21 cellular contexts compared by ENCODE assay signal in the genomic region with DNA sequence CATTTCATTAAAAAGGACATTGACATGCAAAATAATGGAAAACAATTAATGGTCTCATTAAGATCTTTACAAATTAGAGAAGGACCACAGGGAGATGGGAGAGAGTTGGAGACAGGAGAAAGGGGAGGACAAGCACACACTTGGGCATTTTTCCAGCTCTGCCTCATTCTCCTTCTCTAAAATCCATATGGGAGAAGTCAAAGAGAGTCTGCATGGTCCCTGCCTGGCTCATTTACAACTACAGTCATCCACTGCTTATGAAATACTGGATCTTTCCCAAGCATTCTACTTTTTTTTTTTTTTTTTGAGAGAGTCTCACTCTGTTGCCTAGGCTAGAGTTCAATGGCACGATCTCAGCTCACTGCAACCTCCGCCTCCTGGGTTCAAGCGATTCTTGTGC.
"Had no signal": no experiment of that assay in that cellular context is flagged by ENCODE, and none has a peak within 500 bp of the region (broad histone marks: within the 10 kb centered on the region; RNA-seq: fewer than 3 reads in every experiment).

No MANE protein-coding gene starts in this region.

- H3K79me2 ChIP-seq: parathyroid adenoma had no signal

- H3K27ac ChIP-seq: colonic mucosa, epithelial cell of prostate, gastrocnemius medialis, heart left ventricle, neutrophil, parathyroid adenoma, upper lobe of right lung had no signal

- H3K36me3 ChIP-seq: colonic mucosa, gastrocnemius medialis, heart left ventricle, neutrophil, upper lobe of right lung had no signal

- H2AFZ ChIP-seq: parathyroid adenoma had no signal

- H3K9me3 ChIP-seq: colonic mucosa, gastrocnemius medialis, neutrophil, upper lobe of right lung had no signal

- H3K9ac ChIP-seq: parathyroid adenoma had no signal

- H3K4me3 ChIP-seq: colonic mucosa, gastrocnemius medialis, heart left ventricle, upper lobe of right lung had no signal

- DNase-seq: activated B cell treated with CpG ODN at 0.5 μM for 24 hours; activated CD4-positive, alpha-beta memory T cell treated with anti-CD3 and anti-CD28 coated beads for 36 hours; activated CD4-positive, alpha-beta T cell treated with anti-CD3 and anti-CD28 coated beads for 4 hours; activated CD8-positive, alpha-beta memory T cell treated with anti-CD3 and anti-CD28 coated beads, Interleukin-2, amount 10 ng/mL, durations not matched to agents 7 days and 5 days; amniotic stem cell; central memory CD4-positive, alpha-beta T cell; colonic mucosa; endodermal cell; gastrocnemius medialis; mesendoderm; naive thymus-derived CD8-positive, alpha-beta T cell; stimulated activated CD4-positive, alpha-beta T cell treated with anti-CD3 and anti-CD28 coated beads, Interleukin-4, amount 100 ng/mL, for 4 hours; T-helper 1 cell; T-helper 9 cell; upper lobe of right lung had no signal

- ATAC-seq: activated CD8-positive, alpha-beta memory T cell treated with anti-CD3 and anti-CD28 coated beads, Interleukin-2, amount 10 ng/mL, durations not matched to agents 7 days and 5 days; gastrocnemius medialis; naive thymus-derived CD8-positive, alpha-beta T cell; sciatic nerve; stimulated activated memory B cell treated with anti-CD40 and anti-IgM and Interleukin-4, amounts not matched to agents 10 μg/mL and 1 μg/mL and 100 μg/mL, for 72 hours; upper lobe of right lung had no signal

- H3K4me1 ChIP-seq: colonic mucosa, gastrocnemius medialis, parathyroid adenoma, upper lobe of right lung had no signal

- H3K27me3 ChIP-seq: colonic mucosa, gastrocnemius medialis, heart left ventricle, neutrophil, upper lobe of right lung had no signal
